31 cellular contexts compared by ENCODE assay signal in the genomic region with DNA sequence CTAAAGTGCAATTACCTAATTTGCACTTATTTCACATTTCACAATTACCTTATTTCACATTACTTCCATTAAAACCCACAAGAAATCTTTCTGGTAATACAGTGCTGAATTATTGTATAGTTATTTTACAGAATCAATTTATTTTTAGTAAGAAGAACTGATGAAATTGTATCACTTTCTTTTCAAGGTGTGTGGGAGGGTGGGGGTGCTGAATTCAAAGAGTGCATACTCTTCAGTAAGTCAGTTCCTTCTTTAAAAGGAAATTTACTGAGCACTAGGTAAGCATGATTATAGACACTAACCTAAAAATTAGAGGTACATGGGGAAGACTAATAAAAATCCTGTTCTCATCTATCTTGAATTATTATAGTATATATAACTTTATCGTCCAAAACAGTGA.
"Had no signal": no experiment of that assay in that cellular context is flagged by ENCODE, and none has a peak within 500 bp of the region (broad histone marks: within the 10 kb centered on the region; RNA-seq: fewer than 3 reads in every experiment).

No MANE protein-coding gene starts in this region.

- ATAC-seq: activated naive CD4-positive, alpha-beta T cell treated with anti-CD3 and anti-CD28 coated beads, Interleukin-2, amount 50 U/mL, for 72 hours; activated naive CD8-positive, alpha-beta T cell treated with anti-CD3 and anti-CD28 coated beads, Interleukin-2, amount 50 U/mL, for 24 hours; activated T-cell treated with anti-CD3 and anti-CD28 coated beads, Interleukin-2, amount 50 U/mL, for 4 hours; activated T-cell treated with anti-CD3 and anti-CD28 coated beads, Interleukin-2, amount 50 U/mL, for 72 hours; activated T-helper 17 cell treated with anti-CD3 and anti-CD28 coated beads, Interleukin-2, amount 50 U/mL, for 72 hours; body of pancreas had no signal

- H3K36me3 ChIP-seq: adrenal gland, ascending aorta, brain microvascular endothelial cell, breast epithelium, cardiac muscle cell had no signal

- H3K4me3 ChIP-seq: adrenal gland, ascending aorta, body of pancreas, breast epithelium, cardiac muscle cell had no signal

- DNase-seq: activated effector memory CD4-positive, alpha-beta T cell treated with anti-CD3 and anti-CD28 coated beads, Interleukin-2, amount 50 U/mL, for 16 hours; activated effector memory CD4-positive, alpha-beta T cell treated with Interleukin-2 at 50 U/mL for 16 hours; activated gamma-delta T cell; activated gamma-delta T cell treated with Interleukin-2 at 50 U/mL for 16 hours; activated naive CD4-positive, alpha-beta T cell; activated naive CD4-positive, alpha-beta T cell treated with anti-CD3 and anti-CD28 coated beads for 36 hours; activated naive CD4-positive, alpha-beta T cell treated with anti-CD3 and anti-CD28 coated beads, Interleukin-2, amount 10 ng/mL, durations not matched to agents 7 days and 5 days; activated naive CD4-positive, alpha-beta T cell treated with anti-CD3 and anti-CD28 coated beads, Interleukin-2, amount 50 U/mL, for 16 hours; activated naive CD4-positive, alpha-beta T cell treated with Interleukin-2 at 50 U/mL for 16 hours; activated naive CD8-positive, alpha-beta T cell treated with anti-CD3 and anti-CD28 coated beads for 36 hours; activated naive CD8-positive, alpha-beta T cell treated with anti-CD3 and anti-CD28 coated beads, Interleukin-2, amount 10 ng/mL, durations not matched to agents 7 days and 5 days; activated naive CD8-positive, alpha-beta T cell treated with anti-CD3 and anti-CD28 coated beads, Interleukin-2, amount 50 U/mL, for 24 hours; activated T-cell treated with anti-CD3 and anti-CD28 coated beads, Interleukin-2, amount 50 U/mL, for 1 hour; activated T-cell treated with anti-CD3 and anti-CD28 coated beads, Interleukin-2, amount 50 U/mL, for 24 hours; activated T-cell treated with anti-CD3 and anti-CD28 coated beads, Interleukin-2, amount 50 U/mL, for 4 hours; activated T-cell treated with anti-CD3 and anti-CD28 coated beads, Interleukin-2, amount 50 U/mL, for 48 hours; activated T-cell treated with anti-CD3 and anti-CD28 coated beads, Interleukin-2, amount 50 U/mL, for 72 hours; adrenal gland; amniotic stem cell; amygdala; anterior cingulate cortex; aorta; body of pancreas; brain microvascular endothelial cell; central memory CD4-positive, alpha-beta T cell; cerebellar nuclear complex had no signal

- H3K27ac ChIP-seq: adrenal gland, ascending aorta, body of pancreas, brain microvascular endothelial cell, breast epithelium, cardiac muscle cell had no signal

- H3K9me3 ChIP-seq: body of pancreas had no signal

- H3K27me3 ChIP-seq: adrenal gland, ascending aorta, body of pancreas, brain microvascular endothelial cell, breast epithelium, cardiac muscle cell had no signal

- H3K4me1 ChIP-seq: adrenal gland, ascending aorta, body of pancreas, breast epithelium had no signal
